8 cellular contexts compared by ENCODE assay signal in genomic region chr1:112957133-112957812, GRCh38. TPM values are rescaled to one million over a fixed set of nuclear protein-coding genes. Genes with fewer than 3 reads are reported as not detected.
DNase-seq lines count a peak whose midpoint lies in the region; ATAC-seq, FAIRE-seq and TF ChIP-seq lines count a peak whose summit lies in the region.

No MANE protein-coding gene starts in this region.

- H3K9me1 ChIP-seq in K562 (ENCODE audit: control insufficient read depth, insufficient read depth, low read length): no peaks in the 10 kb centered on the region

- H3K27ac ChIP-seq in KOPT-K1 (ENCODE audit: low read depth, low read length, poor library complexity, severe bottlenecking) (peak overlapping the region; percentile 89), K562 (ENCODE audit: extremely low read depth, low read depth, low read length) (peak overlapping the region; percentile 96)

- H3K4me2 ChIP-seq in K562 (ENCODE audit: insufficient read depth, low read length): peak overlapping the region; percentile 89

- H3K9me3 Mint-ChIP-seq in T-cell: no peaks in the 10 kb centered on the region

- peak overlapping the region; percentile 96 to 99 (median 97) for H3K4me3 Mint-ChIP-seq in T-cell

- CTCF ChIA-PET in T-cell (lab: Charles Lee): interaction anchor here in 1 of 2 donors (1.2 to 2.2 kb wide), 2 partner anchors 116 to 242 kb away, joined by 3 to 19 read pairs; partner anchors contain the start of genes LRIG2 and PPM1J
- CTCF ChIA-PET in K562 (lab: Yijun Ruan, JAX; ENCODE audit: low intra/inter-chr PET ratio): no interaction called here

- H3K27me3 ChIP-seq in K562 (ENCODE audit: control insufficient read depth in 2 of 2, insufficient read depth in 2 of 2, low read length in 2 of 2): no peaks in the 10 kb centered on the region

- DNase-seq in GDM1 (lab: John Stamatoyannopoulos, UW) (peak; percentile 26), T-cell (peak in 30 of 34 experiments; percentile 6 to 52 (median 20)), K562 (ENCODE audit: extremely low read depth in 1 of 4, low spot score in 3 of 4) (peak in 3 of 4 experiments; percentile 34 to 74 (median 64)), iPS-NIHi7 (ENCODE audit: extremely low spot score) (peak; percentile 58), OCI-M2 (lab: John Stamatoyannopoulos, UW; ENCODE audit: unreplicated experiment) (no peak)
- peak; percentile 27 to 59 (median 44) for DNase-seq in stimulated activated CD4-positive, alpha-beta T cell treated with anti-CD3 and anti-CD28 coated beads, Interleukin-12 subunit alpha, Interleukin-12 subunit beta, amount 100 ng/mL, for 48 hours (ENCODE audit: low read depth in 2 of 3, low spot score in 1 of 3)

- H3K4me1 ChIP-seq in K562 (replicated peaks in 1 of 2; ENCODE audit: control insufficient read depth in 2 of 2, insufficient read depth in 2 of 2, low read length in 2 of 2): peaks cover 19 to 20% of the 10 kb centered on the region in 2 experiments; a peak in 4 of 5 replicates

- POLR2A ChIA-PET in T-cell (lab: Charles Lee) (interaction anchor here in 1 of 2 donors (0.6 kb wide), 1 partner anchor 1585 kb away, joined by 4 read pairs; no protein-coding TSS in a partner anchor), K562 (lab: Yijun Ruan, JAX) (interaction anchor here (0.5 to 2.9 kb wide), 7 partner anchors 9 to 140 kb away, joined by 3 to 20 read pairs (median 4); partner anchors contain the start of gene LRIG2)

- H3K79me2 ChIP-seq in K562 (ENCODE audit: control insufficient read depth, insufficient read depth, low read length): peaks cover 84% of the 10 kb centered on the region

- peak overlapping the region; percentile 89 to 99 for H3K9ac ChIP-seq in K562 (ENCODE audit: insufficient read depth in 1 of 2, low read depth in 2 of 2, low read length in 2 of 2)

- H3K27ac Mint-ChIP-seq in T-cell: peak overlapping the region; percentile 83 to 90

- peak overlapping the region; percentile 94 for H2AFZ ChIP-seq in K562 (ENCODE audit: low read depth, low read length)

- TF ChIP-seq POLR2A in K562 (conservative IDR thresholded peaks at IDR 0.05): no peak

- H3K9me3 ChIP-seq in KOPT-K1 (ENCODE audit: insufficient read depth, low read length, poor library complexity, severe bottlenecking): no peaks in the 10 kb centered on the region
- H3K9me3 ChIP-seq in K562 (replicated peaks; ENCODE audit: control insufficient read depth, insufficient read depth, low read depth, low read length): no peaks in the 10 kb centered on the region

- peaks cover 19% of the 10 kb centered on the region for H3K36me3 Mint-ChIP-seq in T-cell

- peaks cover 7% of the 10 kb centered on the region; the same call in 1 of the 2 replicates for H4K20me1 ChIP-seq in K562 (replicated peaks; ENCODE audit: control insufficient read depth, insufficient read depth, low read length)

- no peak for TF ChIP-seq RAD21 in K562 (CRISPR knock-in tag; conservative IDR thresholded peaks at IDR 0.05 in 1 of 2, IDR thresholded peaks at IDR 0.05 in 1 of 2)

- H3K36me3 ChIP-seq in KOPT-K1 (ENCODE audit: insufficient read depth, low read length) (peaks cover 35% of the 10 kb centered on the region), K562 (ENCODE audit: control insufficient read depth, insufficient read depth, low read length) (peaks cover 38% of the 10 kb centered on the region; the same call in 2 of the 3 replicates)

- in situ Hi-C loops in K562 (cut with MboI): loop anchor here (5.0 kb wide), 1 partner anchor 85 kb away; no protein-coding TSS in a partner anchor

- TF ChIP-seq EP300 in K562 (IDR thresholded peaks at IDR 0.05; ENCODE audit: low read length): no peak

- 1% methylated on average over 10 of the region's 11 CpGs for WGBS in K562 (ENCODE audit: insufficient coverage, low coverage, missing lambda C conversion rate)

- FAIRE-seq in K562 (lab: Jason Lieb, UNC): peak; percentile 78

- no peaks in the 10 kb centered on the region for H3K27me3 Mint-ChIP-seq in T-cell

- TF ChIP-seq CTCF in K562 (IDR thresholded peaks at IDR 0.05 in 2 of 3, conservative IDR thresholded peaks at IDR 0.05 in 1 of 3; ENCODE audit: insufficient read depth in 2 of 3, low read depth in 1 of 3, low read length in 3 of 3): no peak

- BruUV-seq in K562 (replicated peaks; lab: Mats Ljungman, UMichigan): no TSS peak

- ATAC-seq in GM21786 (IDR thresholded peaks at IDR 0.05; ENCODE audit: unreplicated experiment) (peak; percentile 53), T-cell (replicated peaks in 1 of 4) (peak; percentile 7 to 40 (median 14)), K562 (peak; percentile 9)

- intact Hi-C loops in K562 (cut with micrococcal nuclease): loop anchor here (5.0 kb wide), 1 partner anchor 240 kb away; the partner anchor contains the start of gene PPM1J

- peak overlapping the region; percentile 74 for H3K4me3 ChIP-seq in K562

- peaks cover 64 to 67% (median 67%) of the 10 kb centered on the region in 3 donors for H3K4me1 Mint-ChIP-seq in T-cell

TF ChIP-seq in K562, 482 proteins besides CTCF, POLR2A, EP300 and RAD21 (continues in another document):
- TF ChIP-seq NFYB (IDR thresholded peaks at IDR 0.05; ENCODE audit: extremely low read depth, insufficient read length) (peak; percentile 78), NKRF (IDR thresholded peaks at IDR 0.05; ENCODE audit: borderline replicate concordance) (peak; percentile 15; the same call in 1 of the 2 replicates), ERF (CRISPR knock-in tag; IDR thresholded peaks at IDR 0.05) (no peak), ZBTB8A (IDR thresholded peaks at IDR 0.05; ENCODE audit: partially characterized antibody) (no peak), BRCA1 (IDR thresholded peaks at IDR 0.05) (no peak), BRCA1 (CRISPR knock-in tag; IDR thresholded peaks at IDR 0.05) (no peak), CBFA2T3 (IDR thresholded peaks at IDR 0.05) (0 out of 2 replicates have a peak, but pooled peaks have one; percentile 11), TAF1 (IDR thresholded peaks at IDR 0.05; ENCODE audit: control insufficient read depth, extremely low read depth, insufficient read depth, low read length, severe bottlenecking) (peak; percentile 24), ZFX (CRISPR knock-in tag; IDR thresholded peaks at IDR 0.05) (peak; percentile 0; the same call in 1 of the 2 replicates), NEUROD1 (IDR thresholded peaks at IDR 0.05; ENCODE audit: borderline replicate concordance, low read depth, low read length, partially characterized antibody) (peak; percentile 51)
- TF ChIP-seq, protein P1, sequence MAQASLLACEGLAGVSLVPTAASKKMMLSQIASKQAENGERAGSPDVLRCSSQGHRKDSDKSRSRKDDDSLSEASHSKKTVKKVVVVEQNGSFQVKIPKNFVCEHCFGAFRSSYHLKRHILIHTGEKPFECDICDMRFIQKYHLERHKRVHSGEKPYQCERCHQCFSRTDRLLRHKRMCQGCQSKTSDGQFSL (CRISPR knock-in tag; IDR thresholded peaks at IDR 0.05): peak; percentile 82
- TF ChIP-seq, protein P1 (tag; IDR thresholded peaks at IDR 0.05): peak in 1 of 2 experiments; percentile 52; a peak in 1 of 4 replicates
- TF ChIP-seq, protein P2, sequence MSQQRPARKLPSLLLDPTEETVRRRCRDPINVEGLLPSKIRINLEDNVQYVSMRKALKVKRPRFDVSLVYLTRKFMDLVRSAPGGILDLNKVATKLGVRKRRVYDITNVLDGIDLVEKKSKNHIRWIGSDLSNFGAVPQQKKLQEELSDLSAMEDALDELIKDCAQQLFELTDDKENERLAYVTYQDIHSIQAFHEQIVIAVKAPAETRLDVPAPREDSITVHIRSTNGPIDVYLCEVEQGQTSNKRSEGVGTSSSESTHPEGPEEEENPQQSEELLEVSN (IDR thresholded peaks at IDR 0.05; ENCODE audit: borderline replicate concordance in 1 of 2, extremely low read depth in 1 of 2, insufficient read depth in 1 of 2, insufficient read length in 1 of 2, low read depth in 1 of 2, low read length in 1 of 2, poor library complexity in 1 of 2, severe bottlenecking in 1 of 2): peak in 1 of 2 experiments; percentile 51

RNA-seq across cellular contexts. Expression of gene SLC16A1, which starts 1.3 kb away (rescaled TPM):
- total RNA-seq in T-cell (10 to 100 TPM; 13.3 to 23.2 (median 20.3) TPM), K562 (2014; rRNA removed) (104 and 148 TPM in 2 replicates), K562 (2014; rRNA removed; fragmentation: Illumina TruSeq; extraction: Trizol) (168 and 185 TPM in 2 replicates), K562 (2015; rRNA removed; fragmentation: Illumina TruSeq; extraction: Trizol) (111 and 117 TPM in 2 replicates), K562 (2021) (151 and 169 TPM in 2 replicates)
- 283 and 319 TPM in 2 replicates for total RNA-seq in K562 (2011; cell fraction: chromatin; rRNA removed; ENCODE audit: low replicate concordance)
- total RNA-seq in K562 (2011; cell fraction: nucleolus; rRNA removed): 209 and 233 TPM in 2 replicates
- total RNA-seq in K562 (2011; cell fraction: nucleoplasm; rRNA removed): 244 and 265 TPM in 2 replicates
- polyA plus RNA-seq in K562 (2011; rRNA removed) (229 and 244 TPM in 2 replicates), K562 (2014; fragmentation: Illumina TruSeq; extraction: Trizol) (109 and 137 TPM in 2 replicates), K562 (2014; fragmentation: Nextera tagmentation; extraction: Ambion mirVana) (10 to 100 TPM; 79.0 to 82.5 TPM), K562 (2014; rRNA removed) (73.1 and 85.6 TPM in 2 replicates)
- polyA plus RNA-seq in K562 (2011; cell fraction: cytosol; rRNA removed): 256 and 343 TPM in 2 replicates
- 106 and 150 TPM in 2 replicates for polyA plus RNA-seq in K562 (2011; cell fraction: nucleus; rRNA removed)
- polyA plus RNA-seq in K562 (2012): 100 and 134 TPM in 2 replicates
- polyA minus RNA-seq in K562 (2011; rRNA and poly(A)+ RNA removed): 488 and 502 TPM in 2 replicates
- polyA minus RNA-seq in K562 (2011; cell fraction: cytosol; rRNA and poly(A)+ RNA removed): 198 and 213 TPM in 2 replicates
- polyA minus RNA-seq in K562 (2011; cell fraction: nucleus; rRNA and poly(A)+ RNA removed): 56.5 and 94.0 TPM in 2 replicates

Comparison
In these comparisons a context has a peak if more than half of its experiments do, and no peak if none do; other contexts are left out.
1. RNA of gene SLC16A1, which starts 1.3 kb away (total RNA-seq): 104 to 319 TPM in K562; 13.3 to 23.2 TPM in T-cell; every median in the first group is over 4 times any median in the second.
2. Peak in every context shown above with its lines, with median percentiles within 50 percentile points of each other: ATAC-seq.